ENCODE assay signal across 4 cellular contexts in the genomic region with DNA sequence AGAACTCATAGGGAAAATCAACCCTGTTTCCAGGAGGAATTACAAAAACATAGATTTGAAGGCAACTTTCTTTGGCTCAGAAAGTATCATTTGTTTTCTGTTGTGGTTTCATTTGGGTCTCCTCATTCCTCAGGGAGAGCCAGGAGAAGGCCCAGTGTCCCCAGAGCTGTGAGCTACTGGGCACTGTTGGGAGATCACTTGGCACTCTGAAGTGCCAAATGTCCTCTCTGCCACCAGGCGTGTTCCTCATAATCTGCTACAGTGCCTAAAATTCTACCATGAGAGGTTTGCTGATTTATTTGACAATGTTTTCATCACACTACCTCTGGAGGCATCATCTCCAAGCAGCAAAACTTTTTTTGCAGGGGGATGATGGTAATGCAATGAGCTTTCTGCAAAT.
"Had no signal": no experiment of that assay in that cellular context is flagged by ENCODE, and none has a peak within 500 bp of the region (broad histone marks: within the 10 kb centered on the region; RNA-seq: fewer than 3 reads in every experiment).

No MANE protein-coding gene starts in this region.

- H3K4me3 ChIP-seq: GM23338 had no signal

- ATAC-seq: GM23338 had no signal

- DNase-seq: H9, HCEC 1CT, IMR-90 had no signal
